27 cellular contexts compared by ENCODE assay signal in the genomic region with DNA sequence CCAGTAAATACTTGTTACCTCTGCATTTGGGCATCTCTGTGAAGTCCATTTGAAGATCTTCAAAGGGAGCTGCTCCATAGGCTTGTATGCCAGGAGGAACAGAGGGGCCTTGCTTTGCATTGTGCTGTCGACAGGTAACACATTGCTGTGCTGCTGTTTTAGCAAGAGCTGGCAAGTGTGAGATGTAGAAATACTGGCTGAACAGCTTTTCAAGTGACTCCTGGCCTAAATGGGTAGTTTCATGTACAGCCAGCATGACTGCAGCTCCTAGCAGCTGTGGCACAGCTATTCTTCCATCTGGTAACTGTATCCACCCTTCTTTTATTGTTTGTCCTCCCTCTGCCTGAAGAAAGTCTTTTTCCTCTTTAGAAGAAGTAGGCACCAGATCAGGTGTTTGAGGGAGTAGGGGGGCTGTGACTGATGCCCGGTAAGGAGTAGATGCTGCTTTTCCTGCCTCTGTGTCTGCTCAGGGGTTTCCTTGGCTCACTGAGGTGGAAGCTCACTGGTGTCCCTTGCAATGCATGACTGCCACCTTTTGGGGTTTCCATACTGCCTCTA.
DNase-seq lines count a peak whose midpoint lies in the region; ATAC-seq and TF ChIP-seq lines count a peak whose summit lies in the region.
"Had no signal": no experiment of that assay in that cellular context is flagged by ENCODE, and none has a peak within 500 bp of the region (broad histone marks: within the 10 kb centered on the region; RNA-seq: fewer than 3 reads in every experiment).

No MANE protein-coding gene starts in this region.

- peak in 2 of 3 experiments; percentile 38 to 62 for DNase-seq in NCI-H1417 (lab: John Stamatoyannopoulos, UW)
- DNase-seq in NCI-H1417 treated with DMSO at 0.1 percent for 48 hours (lab: John Stamatoyannopoulos, UW): no peak
- DNase-seq in LNCaP clone FGC (ENCODE audit: low read depth): peak; percentile 57
- DNase-seq in choroid plexus epithelial cell (ENCODE audit: low read depth): peak; percentile 10
- no peak for DNase-seq in osteocyte (ENCODE audit: extremely low spot score, unreplicated experiment)
- DNase-seq in activated CD8-positive, alpha-beta memory T cell treated with anti-CD3 and anti-CD28 coated beads, Interleukin-2, amount 50 U/mL, for 4 hours: no peak
- DNase-seq: activated CD4-positive, alpha-beta T cell treated with anti-CD3 and anti-CD28 coated beads for 1 hour; activated naive CD8-positive, alpha-beta T cell treated with anti-CD3 and anti-CD28 coated beads, Interleukin-2, amount 10 ng/mL, durations not matched to agents 7 days and 5 days; body of pancreas; DMS79 treated with DMSO at 0.1 percent for 48 hours; foreskin melanocyte; HCEC 1CT; MV-4-11; NCI-H2081; NCI-H774; stimulated activated CD4-positive, alpha-beta T cell treated with anti-CD3 and anti-CD28 coated beads, Interleukin-2, amount 100 ng/mL, for 48 hours; stomach; T1000; upper lobe of right lung had no signal

- no peaks in the 10 kb centered on the region for H3K27me3 Mint-ChIP-seq in osteocyte (ENCODE audit: unreplicated experiment)
- H3K27me3 Mint-ChIP-seq: activated naive CD8-positive, alpha-beta T cell treated with anti-CD3 and anti-CD28 coated beads, Interleukin-2, amount 10 ng/mL, durations not matched to agents 7 days and 5 days; activated T-helper 17 cell treated with anti-CD3 and anti-CD28 coated beads, Interleukin-2, amount 50 U/mL, for 72 hours; dendritic cell treated with granulocyte-macrophage colony-stimulating factor and Interleukin-4, amounts not matched to agents 40 ng/mL and 50 ng/mL, for 4 days; IgD-negative memory B cell; progenitor cell of endocrine pancreas had no signal

- no peaks in the 10 kb centered on the region for H3K4me1 Mint-ChIP-seq in osteocyte (ENCODE audit: unreplicated experiment)
- H3K4me1 Mint-ChIP-seq: activated naive CD8-positive, alpha-beta T cell treated with anti-CD3 and anti-CD28 coated beads, Interleukin-2, amount 10 ng/mL, durations not matched to agents 7 days and 5 days; activated T-helper 17 cell treated with anti-CD3 and anti-CD28 coated beads, Interleukin-2, amount 50 U/mL, for 72 hours; nephron had no signal

- H3K9me3 Mint-ChIP-seq in osteocyte (ENCODE audit: unreplicated experiment): no peaks in the 10 kb centered on the region

- ATAC-seq in HG03439 (IDR thresholded peaks at IDR 0.05; ENCODE audit: unreplicated experiment) (no peak), HG03432 (IDR thresholded peaks at IDR 0.05; ENCODE audit: unreplicated experiment) (no peak)
- ATAC-seq: activated T-helper 17 cell treated with anti-CD3 and anti-CD28 coated beads, Interleukin-2, amount 50 U/mL, for 72 hours; body of pancreas; Panc1; upper lobe of right lung had no signal

- H3K27ac Mint-ChIP-seq in osteocyte (ENCODE audit: unreplicated experiment): no peak overlapping the region
- H3K27ac Mint-ChIP-seq: activated naive CD8-positive, alpha-beta T cell treated with anti-CD3 and anti-CD28 coated beads, Interleukin-2, amount 10 ng/mL, durations not matched to agents 7 days and 5 days; activated T-helper 17 cell treated with anti-CD3 and anti-CD28 coated beads, Interleukin-2, amount 50 U/mL, for 72 hours; dendritic cell treated with granulocyte-macrophage colony-stimulating factor and Interleukin-4, amounts not matched to agents 40 ng/mL and 50 ng/mL, for 4 days; IgD-negative memory B cell; nephron; progenitor cell of endocrine pancreas had no signal

- H3K4me3 ChIP-seq in LNCaP clone FGC (ENCODE audit: low read depth, low read length) (no peak overlapping the region), choroid plexus epithelial cell (ENCODE audit: low read depth, low read length) (no peak overlapping the region)
- H3K4me3 ChIP-seq: body of pancreas, stomach, upper lobe of right lung had no signal

- H3K4me3 Mint-ChIP-seq in osteocyte (ENCODE audit: unreplicated experiment): no peak overlapping the region
- H3K4me3 Mint-ChIP-seq: activated naive CD8-positive, alpha-beta T cell treated with anti-CD3 and anti-CD28 coated beads, Interleukin-2, amount 10 ng/mL, durations not matched to agents 7 days and 5 days; activated T-helper 17 cell treated with anti-CD3 and anti-CD28 coated beads, Interleukin-2, amount 50 U/mL, for 72 hours; dendritic cell treated with granulocyte-macrophage colony-stimulating factor and Interleukin-4, amounts not matched to agents 40 ng/mL and 50 ng/mL, for 4 days; IgD-negative memory B cell; nephron had no signal

- H3K36me3 Mint-ChIP-seq in osteocyte (ENCODE audit: unreplicated experiment): no peaks in the 10 kb centered on the region
- H3K36me3 Mint-ChIP-seq: activated naive CD8-positive, alpha-beta T cell treated with anti-CD3 and anti-CD28 coated beads, Interleukin-2, amount 10 ng/mL, durations not matched to agents 7 days and 5 days had no signal

- TF ChIP-seq CTCF in LNCaP clone FGC (IDR thresholded peaks at IDR 0.05; ENCODE audit: control insufficient read depth, extremely low read depth, insufficient read depth): peak; percentile 47
- TF ChIP-seq CTCF in choroid plexus epithelial cell (conservative IDR thresholded peaks at IDR 0.05; ENCODE audit: low read depth, low read length): no peak
- TF ChIP-seq CTCF in osteocyte (IDR thresholded peaks at IDR 0.05): peak; percentile 14

Comparison
In these comparisons a context has a peak if more than half of its experiments do, and no peak if none do; other contexts are left out.
1. DNase-seq: peak in NCI-H1417 (2 of 3), LNCaP clone FGC (single experiment) and choroid plexus epithelial cell (single experiment); none in NCI-H1417 treated with DMSO at 0.1 percent for 48 hours (single experiment), osteocyte (single experiment) and activated CD8-positive, alpha-beta memory T cell treated with anti-CD3 and anti-CD28 coated beads, Interleukin-2, amount 50 U/mL, for 4 hours (single experiment).